In genomic region chr3:127750226-127751031, GRCh38 we compare ENCODE assay signal across 9 cellular contexts.
DNase-seq lines count a peak whose midpoint lies in the region; ATAC-seq, FAIRE-seq and TF ChIP-seq lines count a peak whose summit lies in the region.
"Had no signal": no experiment of that assay in that cellular context is flagged by ENCODE, and none has a peak within 500 bp of the region (broad histone marks: within the 10 kb centered on the region; RNA-seq: fewer than 3 reads in every experiment).

No MANE protein-coding gene starts in this region.

- H2AK5ac ChIP-seq in H1 (ENCODE audit: low read depth, low read length): no peak overlapping the region

- POLR2A ChIA-PET in H1 (lab: Charles Lee; ENCODE audit: partially characterized antibody): no interaction called here

- 93% methylated on average over 12 of the region's 12 CpGs; no CpG with 5 or more reads in 1 of the 2 experiments for WGBS in H1 (ENCODE audit: extremely low coverage in 1 of 2, insufficient coverage in 1 of 2, insufficient read length in 1 of 2, insufficient replicate concordance in 2 of 2, low coverage in 1 of 2, low lambda C conversion rate in 2 of 2, missing lambda C conversion rate in 1 of 2), 2 experiments
- 39 to 40% methylated on average over 12 of the region's 12 CpGs for WGBS in thyroid gland, 2 donors
- 88% methylated on average over 12 of the region's 12 CpGs for WGBS in smooth muscle cell (ENCODE audit: low lambda C conversion rate)

- H3K4me1 ChIP-seq in H1 (replicated peaks in 1 of 4; ENCODE audit: control insufficient read depth in 3 of 4, insufficient read depth in 4 of 4, low read length in 3 of 4) (no peaks in the 10 kb centered on the region), thyroid gland (peaks cover 12 to 35% of the 10 kb centered on the region in 2 donors), smooth muscle cell (ENCODE audit: low read depth) (no peaks in the 10 kb centered on the region)

- H3K23ac ChIP-seq in H1 (ENCODE audit: insufficient read length): no peak overlapping the region

- FAIRE-seq in H1 (lab: Jason Lieb, UNC): no peak

- no peak for TF ChIP-seq RAD21 in H1 (IDR thresholded peaks at IDR 0.05 in 1 of 2, conservative IDR thresholded peaks at IDR 0.05 in 1 of 2; ENCODE audit: low read depth in 2 of 2, low read length in 2 of 2)

- H3K36me3 ChIP-seq in H1 (ENCODE audit: control insufficient read depth in 2 of 4, insufficient read depth in 4 of 4, low read length in 3 of 4): no peaks in the 10 kb centered on the region
- no peaks in the 10 kb centered on the region for H3K36me3 ChIP-seq in thyroid gland
- no peaks in the 10 kb centered on the region for H3K36me3 ChIP-seq in smooth muscle cell (ENCODE audit: low read depth)

- no peak for DNase-seq in activated CD4-positive, CD25-positive, alpha-beta regulatory T cell (lab: John Stamatoyannopoulos, UW)
- DNase-seq in NCI-H187 (lab: John Stamatoyannopoulos, UW): peak; percentile 56 to 70
- no peak for DNase-seq in H1 (ENCODE audit: low read depth in 1 of 2, low spot score in 2 of 2)
- DNase-seq in thyroid gland: peak; percentile 17 to 28
- no peak for DNase-seq in smooth muscle cell (lab: John Stamatoyannopoulos, UW; ENCODE audit: unreplicated experiment)
- no peak for DNase-seq in stimulated activated CD4-positive, alpha-beta T cell treated with anti-CD3 and anti-CD28 coated beads, Interleukin-2, amount 100 ng/mL, for 48 hours
- DNase-seq: DND-41 had no signal

- H3K9me3 ChIP-seq in H1 (ENCODE audit: insufficient read depth in 2 of 2, low read depth in 1 of 2, low read length in 1 of 2): no peaks in the 10 kb centered on the region
- no peaks in the 10 kb centered on the region for H3K9me3 ChIP-seq in thyroid gland
- H3K9me3 ChIP-seq in smooth muscle cell (replicated peaks; ENCODE audit: low read depth): no peaks in the 10 kb centered on the region

- H2AFZ ChIP-seq in H1 (ENCODE audit: low read length) (no peak overlapping the region), smooth muscle cell (ENCODE audit: low read depth) (no peak overlapping the region)

- intact Hi-C loops in thyroid gland (cut with DNase I): no loop called here

- H4K20me1 ChIP-seq in H1 (replicated peaks in 1 of 2; ENCODE audit: control insufficient read depth in 1 of 2, insufficient read depth in 2 of 2, low read length in 2 of 2) (no peaks in the 10 kb centered on the region), smooth muscle cell (ENCODE audit: low read depth) (no peaks in the 10 kb centered on the region)

- no peak overlapping the region for H4K91ac ChIP-seq in H1 (replicated peaks; ENCODE audit: insufficient read length, low read length)

- H2BK12ac ChIP-seq in H1 (ENCODE audit: low read depth, low read length): no peak overlapping the region

- H3K79me1 ChIP-seq in H1 (ENCODE audit: low read depth, low read length): no peaks in the 10 kb centered on the region

- no peak overlapping the region for H3K18ac ChIP-seq in H1 (ENCODE audit: extremely low read depth, low read length)

- no peak overlapping the region for H3K4me2 ChIP-seq in H1 (ENCODE audit: insufficient read depth in 1 of 2, low read depth in 2 of 2, low read length in 2 of 2)
- no peak overlapping the region for H3K4me2 ChIP-seq in smooth muscle cell

- H3K27me3 ChIP-seq in H1 (replicated peaks in 1 of 4; ENCODE audit: control insufficient read depth in 3 of 4, extremely low read depth in 1 of 4, insufficient read depth in 3 of 4, low read length in 3 of 4) (no peaks in the 10 kb centered on the region), thyroid gland (no peaks in the 10 kb centered on the region), smooth muscle cell (ENCODE audit: low read depth) (no peaks in the 10 kb centered on the region)

- TF ChIP-seq POLR2A in H1 (IDR thresholded peaks at IDR 0.05; ENCODE audit: control extremely low read depth in 1 of 2, low read depth in 2 of 2, low read length in 2 of 2): no peak
- no peak for TF ChIP-seq POLR2A in thyroid gland (IDR thresholded peaks at IDR 0.05)

- H4K5ac ChIP-seq in H1 (ENCODE audit: insufficient read length, low read depth, low read length): no peak overlapping the region

- no peak overlapping the region for H3K4me3 ChIP-seq in H1 (ENCODE audit: extremely low read depth in 1 of 4, insufficient read depth in 2 of 4, low read depth in 3 of 4, low read length in 4 of 4)
- H3K4me3 ChIP-seq in thyroid gland (replicated peaks in 1 of 3): no peak overlapping the region
- no peak overlapping the region for H3K4me3 ChIP-seq in smooth muscle cell

- TF ChIP-seq EP300 in H1 (IDR thresholded peaks at IDR 0.05; ENCODE audit: borderline replicate concordance in 1 of 2, low read depth in 2 of 2, low read length in 2 of 2): no peak

- no peak overlapping the region for H2BK5ac ChIP-seq in H1 (ENCODE audit: low read depth, low read length)

- no peaks in the 10 kb centered on the region for H3F3A ChIP-seq in smooth muscle cell (ENCODE audit: low read depth)

- no peak overlapping the region for H3K27ac ChIP-seq in H1 (ENCODE audit: low read depth, low read length)
- no peak overlapping the region for H3K27ac ChIP-seq in thyroid gland
- no peak overlapping the region for H3K27ac ChIP-seq in smooth muscle cell (ENCODE audit: low read depth)

- peak; percentile 44 to 56 for ATAC-seq in activated CD4-positive, CD25-positive, alpha-beta regulatory T cell treated with anti-CD3 and anti-CD28 coated beads, Interleukin-2, amount 50 U/mL, for 24 hours
- ATAC-seq in GM21737 (IDR thresholded peaks at IDR 0.05; ENCODE audit: unreplicated experiment): peak; percentile 33

- H3K9ac ChIP-seq in H1 (replicated peaks in 1 of 4; ENCODE audit: extremely low read depth in 1 of 4, low read depth in 3 of 4, low read length in 3 of 4) (no peak overlapping the region), smooth muscle cell (ENCODE audit: low read depth) (no peak overlapping the region)

- no peaks in the 10 kb centered on the region for H3K23me2 ChIP-seq in H1 (ENCODE audit: low read depth, low read length)

- no peak overlapping the region for H3K14ac ChIP-seq in H1 (ENCODE audit: insufficient read length)

- CTCF ChIA-PET in H1 (lab: Charles Lee; ENCODE audit: partially characterized antibody): interaction anchor here (0.8 to 5.8 kb wide), 15 partner anchors 10 to 220 kb away, joined by 3 to 35 read pairs (median 5); no protein-coding TSS in a partner anchor

- no peaks in the 10 kb centered on the region for H3K79me2 ChIP-seq in H1 (ENCODE audit: control insufficient read depth in 1 of 2, insufficient read depth in 2 of 2, low read length in 2 of 2)
- H3K79me2 ChIP-seq in smooth muscle cell (ENCODE audit: low read depth): no peaks in the 10 kb centered on the region

- 0 out of 2 replicates have a peak overlapping the region, but pooled peaks have one; percentile 3 for H4K8ac ChIP-seq in H1 (ENCODE audit: extremely low read depth, insufficient read depth, low read length)

- H2BK120ac ChIP-seq in H1 (replicated peaks; ENCODE audit: low read depth, low read length): no peak overlapping the region

- H3K4ac ChIP-seq in H1 (replicated peaks; ENCODE audit: insufficient read length, low read depth, low read length): no peak overlapping the region

- H2BK15ac ChIP-seq in H1 (ENCODE audit: low read length): no peak overlapping the region

- TF ChIP-seq CTCF in H1 (IDR thresholded peaks at IDR 0.05; ENCODE audit: control extremely low read depth in 1 of 3, insufficient read depth in 1 of 3, low read depth in 1 of 3, low read length in 3 of 3) (no peak), thyroid gland (IDR thresholded peaks at IDR 0.05) (no peak), smooth muscle cell (IDR thresholded peaks at IDR 0.05; ENCODE audit: borderline replicate concordance, insufficient read depth, poor library complexity, severe bottlenecking) (no peak)

- H3K56ac ChIP-seq in H1 (replicated peaks; ENCODE audit: insufficient read length, low read depth, low read length): no peak overlapping the region

- no peak overlapping the region for H2BK20ac ChIP-seq in H1 (ENCODE audit: low read length)

TF ChIP-seq in H1, 55 proteins besides CTCF, POLR2A, EP300 and RAD21 (continues in another document):
- TF ChIP-seq MAX (IDR thresholded peaks at IDR 0.05): no peak
- no peak for TF ChIP-seq ATF2 (IDR thresholded peaks at IDR 0.05; ENCODE audit: low read length)
- TF ChIP-seq SIN3A (conservative IDR thresholded peaks at IDR 0.05 in 1 of 2, IDR thresholded peaks at IDR 0.05 in 1 of 2; ENCODE audit: low read depth in 1 of 2, low read length in 2 of 2): no peak
- TF ChIP-seq SP2 (IDR thresholded peaks at IDR 0.05; ENCODE audit: low read length): no peak
- TF ChIP-seq ATF3 (IDR thresholded peaks at IDR 0.05; ENCODE audit: insufficient read depth, low read depth, low read length): no peak
- TF ChIP-seq FOSL1 (IDR thresholded peaks at IDR 0.05; ENCODE audit: insufficient read depth, low read depth, low read length): no peak
- TF ChIP-seq EGR1 (IDR thresholded peaks at IDR 0.05; ENCODE audit: borderline replicate concordance, low read depth, low read length): no peak
- TF ChIP-seq SIRT6 (IDR thresholded peaks at IDR 0.05; ENCODE audit: low read length): no peak
- no peak for TF ChIP-seq BCL11A (IDR thresholded peaks at IDR 0.05; ENCODE audit: low read depth in 2 of 2, low read length in 2 of 2)
- TF ChIP-seq SIX5 (IDR thresholded peaks at IDR 0.05; ENCODE audit: low read depth, low read length): no peak
- no peak for TF ChIP-seq PHF8 (conservative IDR thresholded peaks at IDR 0.05; ENCODE audit: low read depth, low read length)
- TF ChIP-seq MAFK (IDR thresholded peaks at IDR 0.05; ENCODE audit: low read depth, low read length): no peak
- no peak for TF ChIP-seq SUZ12 (IDR thresholded peaks at IDR 0.05; ENCODE audit: low read length)
- TF ChIP-seq RXRA (IDR thresholded peaks at IDR 0.05; ENCODE audit: insufficient read depth, low read depth, low read length): no peak
- TF ChIP-seq POU5F1 (IDR thresholded peaks at IDR 0.05; ENCODE audit: low read depth, low read length): no peak

Comparison
In these comparisons a context has a peak if more than half of its experiments do, and no peak if none do; other contexts are left out.
1. DNase-seq: peak in NCI-H187 (2 of 2) and thyroid gland (2 of 2); none in activated CD4-positive, CD25-positive, alpha-beta regulatory T cell (0 of 4), H1 (0 of 2), smooth muscle cell (single experiment) and stimulated activated CD4-positive, alpha-beta T cell treated with anti-CD3 and anti-CD28 coated beads, Interleukin-2, amount 100 ng/mL, for 48 hours (0 of 2).